In the genomic region with DNA sequence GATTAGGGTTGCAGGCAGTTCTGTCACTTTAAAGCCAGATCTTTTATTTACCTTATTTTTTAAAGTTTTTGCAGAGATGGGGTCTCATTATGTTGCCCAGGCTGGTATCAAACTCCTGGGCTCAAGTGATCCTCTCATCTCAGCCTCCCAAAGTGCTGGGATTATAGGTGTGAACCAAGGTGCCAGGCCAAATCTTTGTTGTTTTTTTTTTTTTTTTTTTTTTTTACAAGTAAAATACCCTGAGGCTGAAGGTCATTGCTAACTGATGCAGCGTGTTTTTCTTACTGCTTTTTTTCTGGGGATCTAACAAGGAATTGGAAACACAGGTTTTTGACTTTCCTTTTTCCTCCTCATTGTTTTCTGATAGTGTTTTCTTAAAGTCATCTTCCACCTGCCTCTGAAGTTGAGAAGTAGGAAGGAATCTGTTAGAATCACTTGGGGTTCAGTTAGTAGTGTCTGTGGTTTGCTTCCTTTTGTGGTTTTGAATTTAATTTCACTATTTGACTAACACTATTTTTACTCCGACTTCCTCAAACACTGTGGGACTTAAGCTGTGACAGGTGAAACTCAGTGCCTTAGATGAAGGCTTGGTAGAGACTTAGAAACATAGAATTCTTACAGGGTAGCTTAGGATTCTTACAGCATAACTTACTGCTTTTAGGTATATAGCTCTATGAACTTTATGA, we compare ENCODE assay signal across 1 cellular context.
TF ChIP-seq lines count a peak whose summit lies in the region.

No MANE protein-coding gene starts in this region.

TF ChIP-seq in K562, 482 proteins besides CTCF, POLR2A, EP300 and RAD21:
- no peak for TF ChIP-seq ZBTB40 (IDR thresholded peaks at IDR 0.05)
- TF ChIP-seq ZBTB40 (CRISPR knock-in tag; IDR thresholded peaks at IDR 0.05) = no peak
- TF ChIP-seq HNRNPL (IDR thresholded peaks at IDR 0.05; ENCODE audit: low read depth, low read length) = no peak
- TF ChIP-seq DMBX1 (CRISPR knock-in tag; IDR thresholded peaks at IDR 0.05; ENCODE audit: borderline replicate concordance) = no peak
- TF ChIP-seq RCOR1 (IDR thresholded peaks at IDR 0.05; ENCODE audit: borderline replicate concordance in 1 of 2, low read depth in 2 of 2, low read length in 2 of 2) = no peak
- TF ChIP-seq ZNF197 (CRISPR knock-in tag; IDR thresholded peaks at IDR 0.05; ENCODE audit: low read depth) = no peak
- TF ChIP-seq, protein P1, sequence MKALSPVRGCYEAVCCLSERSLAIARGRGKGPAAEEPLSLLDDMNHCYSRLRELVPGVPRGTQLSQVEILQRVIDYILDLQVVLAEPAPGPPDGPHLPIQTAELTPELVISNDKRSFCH (CRISPR knock-in tag; IDR thresholded peaks at IDR 0.05) = no peak
- TF ChIP-seq, protein P1 (tag; IDR thresholded peaks at IDR 0.05) = no peak
- TF ChIP-seq HDGF (IDR thresholded peaks at IDR 0.05) = no peak
- no peak for TF ChIP-seq IRF1 (CRISPR knock-in tag; IDR thresholded peaks at IDR 0.05; ENCODE audit: borderline replicate concordance)
- no peak for TF ChIP-seq NR4A1 (CRISPR knock-in tag; IDR thresholded peaks at IDR 0.05)
- no peak for TF ChIP-seq NR4A1 (tag; IDR thresholded peaks at IDR 0.05)
- no peak for TF ChIP-seq SRSF9 (IDR thresholded peaks at IDR 0.05; ENCODE audit: borderline replicate concordance, low read depth, low read length)
- no peak for TF ChIP-seq NKRF (IDR thresholded peaks at IDR 0.05; ENCODE audit: borderline replicate concordance)
- no peak for TF ChIP-seq SAFB (IDR thresholded peaks at IDR 0.05; ENCODE audit: borderline replicate concordance, low read depth, low read length)
- no peak for TF ChIP-seq ZNF764 (CRISPR knock-in tag; IDR thresholded peaks at IDR 0.05; ENCODE audit: low read depth)
- TF ChIP-seq MBD2 (IDR thresholded peaks at IDR 0.05; ENCODE audit: borderline replicate concordance, low read depth) = no peak
- TF ChIP-seq SFPQ (IDR thresholded peaks at IDR 0.05; ENCODE audit: low read depth, low read length) = no peak
- no peak for TF ChIP-seq FUS (optimal IDR thresholded peaks at IDR 0.05; ENCODE audit: low read depth, low read length)
- no peak for TF ChIP-seq CBX3 (IDR thresholded peaks at IDR 0.05; ENCODE audit: borderline replicate concordance in 1 of 2, low read length in 2 of 2)
- TF ChIP-seq, protein P2, sequence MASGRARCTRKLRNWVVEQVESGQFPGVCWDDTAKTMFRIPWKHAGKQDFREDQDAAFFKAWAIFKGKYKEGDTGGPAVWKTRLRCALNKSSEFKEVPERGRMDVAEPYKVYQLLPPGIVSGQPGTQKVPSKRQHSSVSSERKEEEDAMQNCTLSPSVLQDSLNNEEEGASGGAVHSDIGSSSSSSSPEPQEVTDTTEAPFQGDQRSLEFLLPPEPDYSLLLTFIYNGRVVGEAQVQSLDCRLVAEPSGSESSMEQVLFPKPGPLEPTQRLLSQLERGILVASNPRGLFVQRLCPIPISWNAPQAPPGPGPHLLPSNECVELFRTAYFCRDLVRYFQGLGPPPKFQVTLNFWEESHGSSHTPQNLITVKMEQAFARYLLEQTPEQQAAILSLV (tag; IDR thresholded peaks at IDR 0.05) = no peak
- TF ChIP-seq NFIC (IDR thresholded peaks at IDR 0.05) = no peak
TF ChIP-seq in K562: peak in this region for 0.
